ENCODE assay signal across 16 cellular contexts in genomic region chr20:25059866-25060465, GRCh38. TPM values are rescaled to one million over a fixed set of nuclear protein-coding genes. Genes with fewer than 3 reads are reported as not detected.
DNase-seq lines count a peak whose midpoint lies in the region; ATAC-seq and TF ChIP-seq lines count a peak whose summit lies in the region.
"Had no signal": no experiment of that assay in that cellular context is flagged by ENCODE, and none has a peak within 500 bp of the region (broad histone marks: within the 10 kb centered on the region; RNA-seq: fewer than 3 reads in every experiment).

No MANE protein-coding gene starts in this region.

- H3K9me3 Mint-ChIP-seq in activated T-cell treated with anti-CD3 and anti-CD28 coated beads, Interleukin-2, amount 50 U/mL, for 24 hours = no peaks in the 10 kb centered on the region
- H3K9me3 Mint-ChIP-seq in memory B cell = no peaks in the 10 kb centered on the region

- ATAC-seq in T-helper 17 cell (no peak), memory B cell (ENCODE audit: low read depth) (no peak), HG03097 (IDR thresholded peaks at IDR 0.05; ENCODE audit: low FRiP score, unreplicated experiment) (no peak)
- ATAC-seq: left colon had no signal

- no peak for TF ChIP-seq CTCF in tibial artery (IDR thresholded peaks at IDR 0.05)

- H3K4me3 Mint-ChIP-seq in activated T-cell treated with anti-CD3 and anti-CD28 coated beads, Interleukin-2, amount 50 U/mL, for 24 hours = no peak overlapping the region
- peak overlapping the region; percentile 49 for H3K4me3 Mint-ChIP-seq in T-helper 17 cell
- H3K4me3 Mint-ChIP-seq in memory B cell = no peak overlapping the region

- no peaks in the 10 kb centered on the region for H3K27me3 Mint-ChIP-seq in activated T-cell treated with anti-CD3 and anti-CD28 coated beads, Interleukin-2, amount 50 U/mL, for 24 hours
- peaks cover 15% of the 10 kb centered on the region for H3K27me3 Mint-ChIP-seq in T-helper 17 cell
- H3K27me3 Mint-ChIP-seq in memory B cell = no peaks in the 10 kb centered on the region

- no peak overlapping the region for H3K27ac Mint-ChIP-seq in activated T-cell treated with anti-CD3 and anti-CD28 coated beads, Interleukin-2, amount 50 U/mL, for 24 hours
- H3K27ac Mint-ChIP-seq in T-helper 17 cell = peak overlapping the region; percentile 87
- H3K27ac Mint-ChIP-seq in memory B cell = peak overlapping the region; percentile 1

- no peaks in the 10 kb centered on the region for H3K36me3 ChIP-seq in tibial artery

- H3K4me1 ChIP-seq in tibial artery = peaks cover 0 to 37% (median 26%) of the 10 kb centered on the region in 4 donors

- H3K36me3 Mint-ChIP-seq in activated T-cell treated with anti-CD3 and anti-CD28 coated beads, Interleukin-2, amount 50 U/mL, for 24 hours (ENCODE audit: low read depth) = peaks cover 7% of the 10 kb centered on the region
- H3K36me3 Mint-ChIP-seq in T-helper 17 cell (ENCODE audit: low read depth) (no peaks in the 10 kb centered on the region), memory B cell (peaks cover 1% of the 10 kb centered on the region)

- H3K27ac ChIP-seq in tibial artery = no peak overlapping the region

- peak; percentile 21 for DNase-seq in activated T-cell treated with anti-CD3 and anti-CD28 coated beads, Interleukin-2, amount 50 U/mL, for 24 hours
- DNase-seq in activated T-cell treated with anti-CD3 and anti-CD28 coated beads for 4 hours = no peak
- peak in 1 of 3 donors; percentile 7 for DNase-seq in T-helper 17 cell
- no peak for DNase-seq in memory B cell (ENCODE audit: low spot score in 2 of 2)
- DNase-seq in tibial artery = peak; percentile 13 to 57
- DNase-seq in NCI-H524 (lab: John Stamatoyannopoulos, UW) = no peak
- no peak for DNase-seq in SW480 (ENCODE audit: low spot score)
- DNase-seq: amniotic stem cell, NCI-H2029 treated with DMSO at 0.1 percent for 48 hours, NCI-H510A treated with DMSO at 0.1 percent for 48 hours had no signal

- H3K4me3 ChIP-seq in tibial artery = no peak overlapping the region
- H3K4me3 ChIP-seq: testis had no signal

- H3K9me3 ChIP-seq in T-helper 17 cell (ENCODE audit: control insufficient read depth, low read length, poor library complexity, severe bottlenecking) (no peaks in the 10 kb centered on the region), tibial artery (no peaks in the 10 kb centered on the region)
- H3K9me3 ChIP-seq: testis had no signal

- H3K27me3 ChIP-seq in tibial artery = peaks cover 0 to 8% of the 10 kb centered on the region in 2 donors
- H3K27me3 ChIP-seq: testis had no signal

- intact Hi-C loops in tibial artery (cut with DNase I; ENCODE audit: low total_unique reads) = loop anchor here (5.0 to 10.0 kb wide), 3 partner anchors 175 to 335 kb away; partner anchors contain the start of gene ABHD12

- H3K4me1 Mint-ChIP-seq in activated T-cell treated with anti-CD3 and anti-CD28 coated beads, Interleukin-2, amount 50 U/mL, for 24 hours (ENCODE audit: low read depth) = peaks cover 32% of the 10 kb centered on the region
- H3K4me1 Mint-ChIP-seq in T-helper 17 cell (peaks cover 26% of the 10 kb centered on the region), memory B cell (peaks cover 29% of the 10 kb centered on the region)

RNA-seq across cellular contexts. Expression of gene ACSS1, which starts 2.0 kb away (rescaled TPM):
- 10 to 100 TPM; 33.1 to 34.0 TPM for total RNA-seq in T-helper 17 cell

RNA-seq across cellular contexts. Expression of gene VSX1, which starts 22.0 kb away (rescaled TPM):
- not detected for total RNA-seq in T-helper 17 cell
- total RNA-seq: Daoy; left colon; mucosa of gallbladder; T-helper 2 cell treated with Interferon-gamma antibody and Interleukin-4, amounts not matched to agents 100 ng/mL and 5 ng/mL, for 36 hours had no signal

Comparison
In these comparisons a context has a peak if more than half of its experiments do, and no peak if none do; other contexts are left out.
1. DNase-seq: peak in activated T-cell treated with anti-CD3 and anti-CD28 coated beads, Interleukin-2, amount 50 U/mL, for 24 hours (single experiment) and tibial artery (2 of 2); none in activated T-cell treated with anti-CD3 and anti-CD28 coated beads for 4 hours (single experiment), memory B cell (0 of 2), NCI-H524 (0 of 2) and SW480 (single experiment).